ENCODE assay signal across 23 cellular contexts in genomic region chr13:30338331-30338851, GRCh38. TPM values are rescaled to one million over a fixed set of nuclear protein-coding genes. Genes with fewer than 3 reads are reported as not detected.
A peak's percentile ranks its signal among the peaks of the same experiment; 100 is the strongest.
DNase-seq lines count a peak whose midpoint lies in the region; ATAC-seq, FAIRE-seq and TF ChIP-seq lines count a peak whose summit lies in the region.
"Had no signal": no experiment of that assay in that cellular context is flagged by ENCODE, and none has a peak within 500 bp of the region (broad histone marks: within the 10 kb centered on the region; RNA-seq: fewer than 3 reads in every experiment).

No MANE protein-coding gene starts in this region.

- no peak overlapping the region for H3K9ac ChIP-seq in K562 (ENCODE audit: insufficient read depth in 1 of 2, low read depth in 2 of 2, low read length in 2 of 2)

- TF ChIP-seq CTCF in K562 (IDR thresholded peaks at IDR 0.05 in 2 of 3, conservative IDR thresholded peaks at IDR 0.05 in 1 of 3; ENCODE audit: insufficient read depth in 2 of 3, low read depth in 1 of 3, low read length in 3 of 3) (no peak), mesothelial cell of epicardium (IDR thresholded peaks at IDR 0.05; ENCODE audit: unreplicated experiment) (no peak), Caco-2 (IDR thresholded peaks at IDR 0.05; ENCODE audit: insufficient read depth in 1 of 2, low read depth in 1 of 2, low read length in 1 of 2, severe bottlenecking in 1 of 2, unreplicated experiment in 1 of 2) (no peak)

- ATAC-seq in K562 (no peak), HG03432 (IDR thresholded peaks at IDR 0.05; ENCODE audit: unreplicated experiment) (no peak), GM19324 (IDR thresholded peaks at IDR 0.05; ENCODE audit: low FRiP score, unreplicated experiment) (no peak)
- ATAC-seq: natural killer cell; stimulated activated memory B cell treated with anti-CD40 and anti-IgM and Interleukin-4, amounts not matched to agents 10 μg/mL and 1 μg/mL and 100 μg/mL, for 72 hours had no signal

- FAIRE-seq in K562 (lab: Jason Lieb, UNC), result no peak
- FAIRE-seq: endothelial cell of umbilical vein had no signal

- TF ChIP-seq EP300 in K562 (IDR thresholded peaks at IDR 0.05; ENCODE audit: low read length), result no peak

- DNase-seq in LoVo (ENCODE audit: low spot score) (peak; percentile 51), K562 (ENCODE audit: extremely low read depth in 1 of 4, low spot score in 3 of 4) (peak in 1 of 4 experiments; percentile 18), mesothelial cell of epicardium (ENCODE audit: low spot score in 2 of 2, unreplicated experiment in 2 of 2) (no peak), caudate nucleus (lab: John Stamatoyannopoulos, UW) (no peak), Caco-2 (no peak)
- DNase-seq: activated CD4-positive, alpha-beta T cell treated with anti-CD3 and anti-CD28 coated beads for 1 hour; activated effector memory CD4-positive, alpha-beta T cell treated with anti-CD3 and anti-CD28 coated beads, Interleukin-2, amount 50 U/mL, for 16 hours; anterior cingulate cortex; CD4-positive, alpha-beta memory T cell; head of caudate nucleus; MM.1S; natural killer cell; NCI-H1930; NCI-H524; SJCRH30; T-helper 9 cell; transverse colon had no signal

- no peaks in the 10 kb centered on the region for H3K9me3 ChIP-seq in K562 (replicated peaks; ENCODE audit: control insufficient read depth, insufficient read depth, low read depth, low read length)
- no peaks in the 10 kb centered on the region for H3K9me3 ChIP-seq in Caco-2
- H3K9me3 ChIP-seq: SJCRH30, transverse colon had no signal

- no peak overlapping the region for H3K4me3 ChIP-seq in ACC112 (ENCODE audit: low read depth, low read length)
- H3K4me3 ChIP-seq in K562, result no peak overlapping the region
- no peak overlapping the region for H3K4me3 ChIP-seq in Caco-2 (ENCODE audit: low read depth, low read length)
- H3K4me3 ChIP-seq: coronary artery, SJCRH30, transverse colon had no signal

- CTCF ChIA-PET in K562 (lab: Yijun Ruan, JAX; ENCODE audit: low intra/inter-chr PET ratio) (no interaction called here), Caco-2 (lab: Charles Lee) (no interaction called here)

- no peak for TF ChIP-seq POLR2A in K562 (conservative IDR thresholded peaks at IDR 0.05)

- H2AFZ ChIP-seq in ACC112 (ENCODE audit: low read length, unreplicated experiment) (peak overlapping the region; percentile 46), K562 (ENCODE audit: low read depth, low read length) (no peak overlapping the region)

- H3K27ac ChIP-seq in ACC112 (ENCODE audit: low read depth, low read length) (no peak overlapping the region), K562 (ENCODE audit: extremely low read depth, low read depth, low read length) (no peak overlapping the region), caudate nucleus (ENCODE audit: low read depth, low read length) (no peak overlapping the region)
- H3K27ac ChIP-seq: coronary artery, SJCRH30 had no signal

- H3K4me2 ChIP-seq in K562 (ENCODE audit: insufficient read depth, low read length), result no peak overlapping the region

- H3K4me3 Mint-ChIP-seq in mesothelial cell of epicardium, result no peak overlapping the region
- no peak overlapping the region for H3K4me3 Mint-ChIP-seq in Caco-2 (ENCODE audit: unreplicated experiment)
- H3K4me3 Mint-ChIP-seq: natural killer cell; stimulated activated memory B cell treated with anti-CD40 and anti-IgM and Interleukin-4, amounts not matched to agents 10 μg/mL and 1 μg/mL and 100 μg/mL, for 72 hours had no signal

- H3K4me1 ChIP-seq in ACC112 (ENCODE audit: control insufficient read depth, insufficient read depth, low read length, unreplicated experiment), result peaks cover 44% of the 10 kb centered on the region
- peaks cover 25 to 43% of the 10 kb centered on the region in 2 experiments; a peak in 4 of 5 replicates for H3K4me1 ChIP-seq in K562 (replicated peaks in 1 of 2; ENCODE audit: control insufficient read depth in 2 of 2, insufficient read depth in 2 of 2, low read length in 2 of 2)
- H3K4me1 ChIP-seq in Caco-2, result peaks cover 32% of the 10 kb centered on the region
- H3K4me1 ChIP-seq: SJCRH30 had no signal

- no peaks in the 10 kb centered on the region for H3K27me3 Mint-ChIP-seq in mesothelial cell of epicardium (ENCODE audit: low read depth)
- no peaks in the 10 kb centered on the region for H3K27me3 Mint-ChIP-seq in Caco-2 (ENCODE audit: insufficient read depth, unreplicated experiment)
- H3K27me3 Mint-ChIP-seq: CD4-positive, alpha-beta memory T cell; stimulated activated memory B cell treated with anti-CD40 and anti-IgM and Interleukin-4, amounts not matched to agents 10 μg/mL and 1 μg/mL and 100 μg/mL, for 72 hours had no signal

- in situ Hi-C loops in K562 (cut with MboI), result loop anchor here (25.0 kb wide), 1 partner anchor 201 kb away; no protein-coding TSS in a partner anchor

- BruUV-seq in K562 (replicated peaks; lab: Mats Ljungman, UMichigan) (no TSS peak), Caco-2 (replicated peaks; lab: Mats Ljungman, UMichigan) (no TSS peak)

- no peaks in the 10 kb centered on the region for H3K9me1 ChIP-seq in K562 (ENCODE audit: control insufficient read depth, insufficient read depth, low read length)

- H3K27me3 ChIP-seq in ACC112 (ENCODE audit: insufficient read depth, low read length), result no peaks in the 10 kb centered on the region
- H3K27me3 ChIP-seq in K562 (ENCODE audit: control insufficient read depth in 2 of 2, insufficient read depth in 2 of 2, low read length in 2 of 2), result no peaks in the 10 kb centered on the region
- H3K27me3 ChIP-seq in Caco-2 (replicated peaks; ENCODE audit: control insufficient read depth, insufficient read depth, low read length), result no peaks in the 10 kb centered on the region
- H3K27me3 ChIP-seq: SJCRH30, transverse colon had no signal

- H4K20me1 ChIP-seq in K562 (replicated peaks; ENCODE audit: control insufficient read depth, insufficient read depth, low read length), result no peaks in the 10 kb centered on the region

- no peaks in the 10 kb centered on the region for H3K36me3 Mint-ChIP-seq in mesothelial cell of epicardium
- no peaks in the 10 kb centered on the region for H3K36me3 Mint-ChIP-seq in Caco-2 (ENCODE audit: insufficient read depth, unreplicated experiment)

- H3K36me3 ChIP-seq in ACC112 (ENCODE audit: insufficient read depth, low read length) (no peaks in the 10 kb centered on the region), K562 (ENCODE audit: control insufficient read depth, insufficient read depth, low read length) (no peaks in the 10 kb centered on the region), Caco-2 (ENCODE audit: control insufficient read depth, insufficient read depth, low read length) (no peaks in the 10 kb centered on the region)
- H3K36me3 ChIP-seq: SJCRH30, transverse colon had no signal

- no peak for TF ChIP-seq RAD21 in K562 (CRISPR knock-in tag; conservative IDR thresholded peaks at IDR 0.05 in 1 of 2, IDR thresholded peaks at IDR 0.05 in 1 of 2)

- intact Hi-C loops in K562 (cut with micrococcal nuclease) (loop anchor here (5.0 kb wide), 1 partner anchor 206 kb away; no protein-coding TSS in a partner anchor), Caco-2 (cut with micrococcal nuclease; ENCODE audit: unreplicated experiment) (no loop called here)

- WGBS in K562 (ENCODE audit: insufficient coverage, low coverage, missing lambda C conversion rate), result 53% methylated on average over 6 of the region's 6 CpGs

- H3K79me2 ChIP-seq in ACC112 (ENCODE audit: control insufficient read depth, insufficient read depth, low read length, unreplicated experiment) (no peaks in the 10 kb centered on the region), K562 (ENCODE audit: control insufficient read depth, insufficient read depth, low read length) (no peaks in the 10 kb centered on the region)

- H3K4me1 Mint-ChIP-seq in mesothelial cell of epicardium, result peaks cover 72% of the 10 kb centered on the region
- peaks cover 18% of the 10 kb centered on the region for H3K4me1 Mint-ChIP-seq in Caco-2 (ENCODE audit: low read depth, unreplicated experiment)

- POLR2A ChIA-PET in K562 (lab: Yijun Ruan, JAX) (no interaction called here), Caco-2 (lab: Charles Lee) (no interaction called here)

- H3K9me3 Mint-ChIP-seq in mesothelial cell of epicardium (no peaks in the 10 kb centered on the region), Caco-2 (ENCODE audit: unreplicated experiment) (peaks cover 6% of the 10 kb centered on the region)
- H3K9me3 Mint-ChIP-seq: natural killer cell; stimulated activated memory B cell treated with anti-CD40 and anti-IgM and Interleukin-4, amounts not matched to agents 10 μg/mL and 1 μg/mL and 100 μg/mL, for 72 hours had no signal

- H3K27ac Mint-ChIP-seq in mesothelial cell of epicardium (peak overlapping the region; percentile 35), Caco-2 (ENCODE audit: unreplicated experiment) (no peak overlapping the region)
- H3K27ac Mint-ChIP-seq: natural killer cell; stimulated activated memory B cell treated with anti-CD40 and anti-IgM and Interleukin-4, amounts not matched to agents 10 μg/mL and 1 μg/mL and 100 μg/mL, for 72 hours had no signal

TF ChIP-seq in K562, 482 proteins besides CTCF, POLR2A, EP300 and RAD21 (continues in another document):
- TF ChIP-seq HCFC1 (IDR thresholded peaks at IDR 0.05; ENCODE audit: low read depth, low read length), result no peak
- TF ChIP-seq DMBX1 (CRISPR knock-in tag; IDR thresholded peaks at IDR 0.05; ENCODE audit: borderline replicate concordance), result no peak
- no peak for TF ChIP-seq PHF8 (IDR thresholded peaks at IDR 0.05; ENCODE audit: borderline replicate concordance, low read length)
- no peak for TF ChIP-seq ELF1 (tag; IDR thresholded peaks at IDR 0.05)

RNA-seq across cellular contexts. Expression of gene KATNAL1, which starts 31.0 kb away (rescaled TPM):
- total RNA-seq in K562 (2011; cell fraction: chromatin; rRNA removed; ENCODE audit: low replicate concordance), result 12.1 and 24.1 TPM in 2 replicates
- total RNA-seq in K562 (2011; cell fraction: nucleolus; rRNA removed), result 4.2 and 5.1 TPM in 2 replicates
- total RNA-seq in K562 (2011; cell fraction: nucleoplasm; rRNA removed), result 14.5 and 20.1 TPM in 2 replicates
- total RNA-seq in K562 (2014; rRNA removed), result 2.2 and 3.5 TPM in 2 replicates
- 8.2 and 9.7 TPM in 2 replicates for total RNA-seq in K562 (2014; rRNA removed; fragmentation: Illumina TruSeq; extraction: Trizol)
- total RNA-seq in K562 (2015; rRNA removed; fragmentation: Illumina TruSeq; extraction: Trizol), result 6.0 and 6.3 TPM in 2 replicates
- 6.3 and 6.4 TPM in 2 replicates for total RNA-seq in K562 (2021)
- 4.9 and 6.7 TPM in 2 replicates for polyA plus RNA-seq in K562 (2011; rRNA removed)
- 1.5 and 3.0 TPM in 2 replicates for polyA plus RNA-seq in K562 (2011; cell fraction: cytosol; rRNA removed)
- 4.2 and 4.8 TPM in 2 replicates for polyA plus RNA-seq in K562 (2011; cell fraction: nucleus; rRNA removed)
- polyA plus RNA-seq in K562 (2012), result 2.9 and 4.4 TPM in 2 replicates
- polyA plus RNA-seq in K562 (2014; fragmentation: Illumina TruSeq; extraction: Trizol), result 4.6 and 5.5 TPM in 2 replicates
- 1 to 10 TPM; 2.7 to 3.0 TPM for polyA plus RNA-seq in K562 (2014; fragmentation: Nextera tagmentation; extraction: Ambion mirVana)
- polyA plus RNA-seq in K562 (2014; rRNA removed), result 2.4 and 2.5 TPM in 2 replicates
- 11.7 and 16.3 TPM in 2 replicates for polyA minus RNA-seq in K562 (2011; rRNA and poly(A)+ RNA removed)
- polyA minus RNA-seq in K562 (2011; cell fraction: cytosol; rRNA and poly(A)+ RNA removed), result 2.2 and 4.9 TPM in 2 replicates
- 5.4 and 11.6 TPM in 2 replicates for polyA minus RNA-seq in K562 (2011; cell fraction: nucleus; rRNA and poly(A)+ RNA removed)
- 26.0 to 30.5 TPM (median 26.8 TPM) in 3 replicates for total RNA-seq in mesothelial cell of epicardium
- 4.0 and 8.1 TPM in 2 replicates for total RNA-seq in Caco-2 (2022)
